In the genomic region with DNA sequence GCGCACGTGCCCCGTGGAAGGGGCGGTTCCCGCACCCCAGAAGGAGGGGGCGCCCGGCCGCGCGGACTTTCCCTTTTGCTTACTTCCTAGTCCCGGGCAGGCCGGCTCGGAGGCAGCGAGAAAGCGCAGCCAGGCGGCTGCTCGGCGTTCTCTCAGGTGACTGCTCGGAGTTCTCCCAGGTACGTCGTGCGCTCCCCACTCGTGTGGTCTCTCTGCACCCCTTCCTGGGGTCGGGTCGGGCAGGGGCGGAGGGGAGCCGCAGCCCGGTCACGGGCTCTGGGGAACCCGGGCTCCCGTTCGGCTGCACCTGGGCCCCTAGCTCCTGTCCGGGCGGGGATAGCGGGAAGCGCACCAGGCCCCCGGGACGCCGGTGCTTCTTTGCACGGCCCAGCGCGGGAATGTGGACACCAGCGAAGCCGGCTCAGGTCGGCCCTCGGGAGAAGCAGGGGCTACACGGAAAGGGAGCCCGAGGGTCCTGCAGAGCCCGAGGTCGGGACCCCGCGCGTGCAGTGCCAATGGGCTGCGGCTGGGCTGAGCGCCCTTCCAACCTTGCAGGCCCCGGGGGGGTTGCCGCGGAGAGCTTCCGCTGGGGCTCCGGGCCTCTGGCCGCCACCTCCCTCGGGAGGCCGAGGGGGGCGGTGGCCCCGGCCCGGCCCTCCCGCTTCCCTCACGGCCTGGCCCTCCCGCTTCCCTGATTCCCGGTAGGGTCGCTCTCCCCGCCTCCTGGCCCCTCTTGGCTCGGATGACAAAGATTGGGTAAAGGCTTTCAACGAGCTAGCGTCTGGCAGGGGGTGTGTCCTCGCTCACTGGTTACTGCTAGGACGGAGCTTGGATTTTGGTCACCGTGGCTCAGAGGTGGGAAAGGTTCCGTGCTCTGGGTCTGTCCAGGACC, we compare ENCODE assay signal across 8 cellular contexts. TPM values are rescaled to one million over a fixed set of nuclear protein-coding genes. Genes with fewer than 3 reads are reported as not detected.
DNase-seq lines count a peak whose midpoint lies in the region; ATAC-seq, FAIRE-seq and TF ChIP-seq lines count a peak whose summit lies in the region.

A gene with protein sequence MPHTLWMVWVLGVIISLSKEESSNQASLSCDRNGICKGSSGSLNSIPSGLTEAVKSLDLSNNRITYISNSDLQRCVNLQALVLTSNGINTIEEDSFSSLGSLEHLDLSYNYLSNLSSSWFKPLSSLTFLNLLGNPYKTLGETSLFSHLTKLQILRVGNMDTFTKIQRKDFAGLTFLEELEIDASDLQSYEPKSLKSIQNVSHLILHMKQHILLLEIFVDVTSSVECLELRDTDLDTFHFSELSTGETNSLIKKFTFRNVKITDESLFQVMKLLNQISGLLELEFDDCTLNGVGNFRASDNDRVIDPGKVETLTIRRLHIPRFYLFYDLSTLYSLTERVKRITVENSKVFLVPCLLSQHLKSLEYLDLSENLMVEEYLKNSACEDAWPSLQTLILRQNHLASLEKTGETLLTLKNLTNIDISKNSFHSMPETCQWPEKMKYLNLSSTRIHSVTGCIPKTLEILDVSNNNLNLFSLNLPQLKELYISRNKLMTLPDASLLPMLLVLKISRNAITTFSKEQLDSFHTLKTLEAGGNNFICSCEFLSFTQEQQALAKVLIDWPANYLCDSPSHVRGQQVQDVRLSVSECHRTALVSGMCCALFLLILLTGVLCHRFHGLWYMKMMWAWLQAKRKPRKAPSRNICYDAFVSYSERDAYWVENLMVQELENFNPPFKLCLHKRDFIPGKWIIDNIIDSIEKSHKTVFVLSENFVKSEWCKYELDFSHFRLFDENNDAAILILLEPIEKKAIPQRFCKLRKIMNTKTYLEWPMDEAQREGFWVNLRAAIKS (plus strand): TSS at position 99 of the 892 bp plus-strand sequence. CDS start 18,628 bp downstream, outside the sequence.

- peak; percentile 96 for ATAC-seq in HG02678 (IDR thresholded peaks at IDR 0.05; ENCODE audit: unreplicated experiment)

- peak; percentile 50 for DNase-seq in GM18507 (ENCODE audit: extremely low spot score, insufficient read length, low read depth)
- peak; percentile 76 for DNase-seq in NOMO-1 treated with dmso at 0.1 percent for 144 hours (lab: John Stamatoyannopoulos, UW; ENCODE audit: unreplicated experiment)
- DNase-seq in activated T-helper 9 cell treated with anti-CD3 and anti-CD28 coated beads, Interleukin-2, amount 50 U/mL, for 16 hours (ENCODE audit: low read depth) = peak; percentile 56
- DNase-seq in globus pallidus (ENCODE audit: low spot score) = peak; percentile 16
- peak; percentile 38 to 61 (median 48) for DNase-seq in ovary
- DNase-seq in occipital lobe (lab: John Stamatoyannopoulos, UW) = no peak

- H3K27me3 ChIP-seq in ovary = no peaks in the 10 kb centered on the region
- H3K27me3 ChIP-seq in thymus (ENCODE audit: control insufficient read depth, insufficient read depth) = peaks cover 24% of the 10 kb centered on the region

- H3K9me3 ChIP-seq in ovary (no peaks in the 10 kb centered on the region), thymus (ENCODE audit: control insufficient read depth) (no peaks in the 10 kb centered on the region)

- H3K27ac ChIP-seq in ovary (no peak within 1 kb of the TSS), thymus (ENCODE audit: low read depth) (no peak within 1 kb of the TSS)

- TF ChIP-seq POLR2A in ovary (IDR thresholded peaks at IDR 0.05) = no peak

- intact Hi-C loops in ovary (cut with DNase I) = no loop called here

- WGBS in ovary, 3 donors = 0 to 1% (median 1%) methylated on average over 44 to 79 of the region's 79 CpGs
- 1% methylated on average over 79 of the region's 79 CpGs for WGBS in thymus

- TF ChIP-seq CTCF in ovary (IDR thresholded peaks at IDR 0.05) = no peak

- H3K4me3 ChIP-seq in ovary (peak within 1 kb of the TSS; percentile 44), thymus (ENCODE audit: low read length) (peak within 1 kb of the TSS; percentile 55)

- FAIRE-seq in GM18507 (lab: Jason Lieb, UNC) = peak; percentile 52

- H3K36me3 ChIP-seq in ovary = no peaks in the 10 kb centered on the region
- no peaks in the 10 kb centered on the region for H3K36me3 ChIP-seq in thymus (ENCODE audit: control insufficient read depth, insufficient read depth)

- TF ChIP-seq EP300 in ovary (IDR thresholded peaks at IDR 0.05) = no peak

- H3K4me1 ChIP-seq in ovary (ENCODE audit: insufficient read depth) = peaks cover 6% of the 10 kb centered on the region
- H3K4me1 ChIP-seq in thymus (ENCODE audit: control insufficient read depth, insufficient read depth, low read length) = peaks cover 5% of the 10 kb centered on the region

RNA-seq across cellular contexts. Expression of the gene that starts here (rescaled TPM):
- total RNA-seq in ovary (10 to 100 TPM in 4 of 7 donors, 1 to 10 TPM in 3; 3.2 to 17.9 (median 10.4) TPM), occipital lobe (1.6 TPM)
- polyA plus RNA-seq in ovary (1 to 10 TPM; 2.0 to 7.9 TPM), thymus (13.6 TPM)
